ENCODE assay signal across 18 cellular contexts in the genomic region with DNA sequence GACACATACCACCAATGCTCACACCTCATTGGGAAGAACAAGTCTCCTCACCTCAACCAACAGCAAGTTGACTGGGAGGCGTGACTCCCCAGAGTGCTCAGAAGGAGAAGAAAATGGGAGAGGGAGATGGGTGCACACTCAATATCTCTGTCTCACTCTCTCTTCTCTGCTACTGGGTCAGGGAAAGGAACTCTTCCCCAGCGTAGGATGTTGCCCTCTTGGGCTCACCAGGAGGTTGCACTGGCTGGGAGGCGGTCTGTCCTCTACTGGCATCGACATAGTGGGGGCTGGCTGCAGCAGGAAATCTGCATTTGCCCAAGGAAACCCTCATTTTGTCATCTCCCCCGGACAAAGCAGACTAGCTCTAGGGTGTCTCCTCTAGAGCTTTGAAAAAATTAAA.
DNase-seq lines count a peak whose midpoint lies in the region; ATAC-seq, FAIRE-seq and TF ChIP-seq lines count a peak whose summit lies in the region.
"Had no signal": no experiment of that assay in that cellular context is flagged by ENCODE, and none has a peak within 500 bp of the region (broad histone marks: within the 10 kb centered on the region; RNA-seq: fewer than 3 reads in every experiment).

No MANE protein-coding gene starts in this region.

- DNase-seq in SK-N-SH (peak; percentile 7), islet precursor cell (peak; percentile 14), PC-9 (no peak), pancreas (no peak)
- peak; percentile 8 for DNase-seq in stimulated activated CD8-positive, alpha-beta memory T cell treated with anti-CD3 and anti-CD28 coated beads, Interleukin-4, amount 100 ng/mL, for 48 hours
- DNase-seq: activated CD4-positive, alpha-beta T cell treated with anti-CD3 and anti-CD28 coated beads, Interleukin-2, amount 10 ng/mL, durations not matched to agents 7 days and 5 days; AML-193; CD8-positive, alpha-beta memory T cell; cerebellar nuclear complex; effector CD8-positive, alpha-beta T cell; heart right ventricle; right cardiac atrium; WERI-Rb-1 had no signal

- POLR2A ChIA-PET in SK-N-SH (lab: Yijun Ruan, JAX): no interaction called here
- POLR2A ChIA-PET in PC-9 (lab: Charles Lee; ENCODE audit: unreplicated experiment): no interaction called here

- TF ChIP-seq CTCF in SK-N-SH (IDR thresholded peaks at IDR 0.05) (no peak), Loucy (conservative IDR thresholded peaks at IDR 0.05; ENCODE audit: low read length) (no peak), PC-9 (conservative IDR thresholded peaks at IDR 0.05) (no peak), pancreas (IDR thresholded peaks at IDR 0.05) (no peak)

- H3F3A ChIP-seq in SK-N-SH (replicated peaks; ENCODE audit: insufficient read depth): no peaks in the 10 kb centered on the region
- 0 out of 2 replicates have a peak, but pooled peaks cover 7% of the 10 kb centered on the region for H3F3A ChIP-seq in Loucy (ENCODE audit: low read depth)
- no peaks in the 10 kb centered on the region for H3F3A ChIP-seq in PC-9 (ENCODE audit: insufficient read depth, low read depth)

- ATAC-seq in SK-N-SH treated with all-trans-retinoic acid at 6 μM for 48 hours: no peak
- no peak for ATAC-seq in pancreas
- ATAC-seq in HG03025 (IDR thresholded peaks at IDR 0.05; ENCODE audit: low FRiP score, unreplicated experiment): no peak
- ATAC-seq: right cardiac atrium had no signal

- H3K4me2 ChIP-seq in SK-N-SH (no peak overlapping the region), Loucy (ENCODE audit: low read depth, low read length, poor library complexity, severe bottlenecking) (peak overlapping the region; percentile 75), PC-9 (no peak overlapping the region)

- no peak overlapping the region for H2AFZ ChIP-seq in SK-N-SH (ENCODE audit: low read depth)
- H2AFZ ChIP-seq in Loucy (ENCODE audit: low read length): peak overlapping the region; percentile 72
- no peak overlapping the region for H2AFZ ChIP-seq in PC-9

- H3K9me3 ChIP-seq in SK-N-SH: 0 out of 2 replicates have a peak, but pooled peaks cover 3% of the 10 kb centered on the region
- peaks cover under 1% of the 10 kb centered on the region; the same call in 1 of the 2 replicates for H3K9me3 ChIP-seq in Loucy (ENCODE audit: insufficient read depth, low read depth, low read length)
- H3K9me3 ChIP-seq in PC-9 (ENCODE audit: insufficient read depth, low read depth): no peaks in the 10 kb centered on the region
- H3K9me3 ChIP-seq in pancreas: no peaks in the 10 kb centered on the region
- H3K9me3 ChIP-seq: heart right ventricle had no signal

- H3K4me3 ChIP-seq in SK-N-SH (ENCODE audit: low read depth in 2 of 2, low read length in 1 of 2) (no peak overlapping the region), Loucy (ENCODE audit: low read length, poor library complexity, severe bottlenecking) (peak overlapping the region; percentile 71), PC-9 (no peak overlapping the region), pancreas (no peak overlapping the region)
- H3K4me3 ChIP-seq: heart right ventricle had no signal

- peaks cover 0 to 23% of the 10 kb centered on the region in 2 experiments; a peak in 1 of 4 replicates for H3K4me1 ChIP-seq in SK-N-SH (ENCODE audit: control insufficient read depth in 1 of 2, insufficient read depth in 2 of 2, low read depth in 1 of 2, low read length in 1 of 2)
- peaks cover 48% of the 10 kb centered on the region for H3K4me1 ChIP-seq in Loucy (ENCODE audit: insufficient read depth, low read length, poor library complexity, severe bottlenecking)
- no peaks in the 10 kb centered on the region for H3K4me1 ChIP-seq in PC-9 (replicated peaks; ENCODE audit: insufficient read depth)
- H3K4me1 ChIP-seq in pancreas: no peaks in the 10 kb centered on the region
- H3K4me1 ChIP-seq: foreskin keratinocyte had no signal

- no peak for FAIRE-seq in pancreas (lab: Jason Lieb, UNC)
- FAIRE-seq: G401.6 had no signal

- H3K27me3 ChIP-seq in SK-N-SH (ENCODE audit: insufficient read depth) (no peaks in the 10 kb centered on the region; the same call in 1 of the 2 replicates), Loucy (ENCODE audit: insufficient read depth, low read length, poor library complexity, severe bottlenecking) (no peaks in the 10 kb centered on the region), PC-9 (ENCODE audit: insufficient read depth, low read depth) (peaks cover 95% of the 10 kb centered on the region), pancreas (no peaks in the 10 kb centered on the region)

- no peak for TF ChIP-seq RAD21 in SK-N-SH (IDR thresholded peaks at IDR 0.05; ENCODE audit: low read length)

- H4K20me1 ChIP-seq in SK-N-SH (ENCODE audit: insufficient read depth) (no peaks in the 10 kb centered on the region), Loucy (ENCODE audit: insufficient read depth, low read length, poor library complexity, severe bottlenecking) (no peaks in the 10 kb centered on the region), PC-9 (ENCODE audit: insufficient read depth) (no peaks in the 10 kb centered on the region)

- 58% methylated on average over 5 of the region's 5 CpGs for WGBS in SK-N-SH (ENCODE audit: low lambda C conversion rate)
- 60 to 62% methylated on average over 5 of the region's 5 CpGs for WGBS in pancreas, 2 donors

- BruUV-seq in PC-9 (replicated peaks; lab: Mats Ljungman, UMichigan): no TSS peak

- intact Hi-C loops in PC-9 (cut with micrococcal nuclease; ENCODE audit: unreplicated experiment) (no loop called here), pancreas (cut with DNase I) (no loop called here)

- H3K9ac ChIP-seq in SK-N-SH (no peak overlapping the region), Loucy (ENCODE audit: low read depth, low read length, poor library complexity, severe bottlenecking) (peak overlapping the region; percentile 73)

- H3K9me2 ChIP-seq in SK-N-SH (no peaks in the 10 kb centered on the region), Loucy (replicated peaks; ENCODE audit: low read depth, low read length) (no peaks in the 10 kb centered on the region), PC-9 (ENCODE audit: insufficient read depth) (no peaks in the 10 kb centered on the region)

- H3K79me2 ChIP-seq in SK-N-SH (ENCODE audit: insufficient read depth) (no peaks in the 10 kb centered on the region), Loucy (ENCODE audit: insufficient read depth, low read length) (no peaks in the 10 kb centered on the region), PC-9 (ENCODE audit: low read depth) (no peaks in the 10 kb centered on the region)

- H3K36me3 ChIP-seq in SK-N-SH (replicated peaks in 1 of 2; ENCODE audit: control insufficient read depth in 1 of 2, insufficient read depth in 2 of 2, low read length in 1 of 2) (no peaks in the 10 kb centered on the region), Loucy (ENCODE audit: insufficient read depth, low read length) (no peaks in the 10 kb centered on the region), PC-9 (ENCODE audit: low read depth) (no peaks in the 10 kb centered on the region), pancreas (no peaks in the 10 kb centered on the region)
- H3K36me3 ChIP-seq: heart right ventricle, WERI-Rb-1 had no signal

- H3K27ac ChIP-seq in SK-N-SH (ENCODE audit: low read depth in 2 of 2, low read length in 1 of 2) (no peak overlapping the region), PC-9 (no peak overlapping the region), pancreas (no peak overlapping the region)
- H3K27ac ChIP-seq: foreskin keratinocyte, heart right ventricle, WERI-Rb-1 had no signal

- no peak for TF ChIP-seq EP300 in SK-N-SH (IDR thresholded peaks at IDR 0.05; ENCODE audit: borderline replicate concordance in 1 of 2, low read depth in 1 of 2, low read length in 1 of 2)

- CTCF ChIA-PET in SK-N-SH (lab: Yijun Ruan, JAX) (interaction anchor here (1.3 kb wide), 1 partner anchor 82 kb away, joined by 3 read pairs; no protein-coding TSS in a partner anchor), PC-9 (lab: Charles Lee) (interaction anchor here (0.6 kb wide), 1 partner anchor 557 kb away, joined by 4 read pairs; no protein-coding TSS in a partner anchor)

TF ChIP-seq in SK-N-SH, 30 proteins besides CTCF, POLR2A, EP300 and RAD21:
- TF ChIP-seq TCF12 (IDR thresholded peaks at IDR 0.05): no peak
- TF ChIP-seq EZH2phosphoT487 (IDR thresholded peaks at IDR 0.05; ENCODE audit: borderline replicate concordance, low read depth): no peak
- TF ChIP-seq GATA2 (CRISPR knock-in tag; IDR thresholded peaks at IDR 0.05): no peak
- TF ChIP-seq, protein P1, sequence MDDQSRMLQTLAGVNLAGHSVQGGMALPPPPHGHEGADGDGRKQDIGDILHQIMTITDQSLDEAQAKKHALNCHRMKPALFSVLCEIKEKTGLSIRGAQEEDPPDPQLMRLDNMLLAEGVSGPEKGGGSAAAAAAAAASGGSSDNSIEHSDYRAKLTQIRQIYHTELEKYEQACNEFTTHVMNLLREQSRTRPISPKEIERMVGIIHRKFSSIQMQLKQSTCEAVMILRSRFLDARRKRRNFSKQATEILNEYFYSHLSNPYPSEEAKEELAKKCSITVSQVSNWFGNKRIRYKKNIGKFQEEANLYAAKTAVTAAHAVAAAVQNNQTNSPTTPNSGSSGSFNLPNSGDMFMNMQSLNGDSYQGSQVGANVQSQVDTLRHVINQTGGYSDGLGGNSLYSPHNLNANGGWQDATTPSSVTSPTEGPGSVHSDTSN (IDR thresholded peaks at IDR 0.05): no peak

TF ChIP-seq in SK-N-SH treated with all-trans-retinoic acid at 6 μM for 48 hours, 23 proteins besides CTCF, POLR2A, EP300 and RAD21:
- TF ChIP-seq SNAI2 (CRISPR knock-in tag; IDR thresholded peaks at IDR 0.05): no peak
- TF ChIP-seq ZFP30 (CRISPR knock-in tag; IDR thresholded peaks at IDR 0.05): no peak
- no peak for TF ChIP-seq ZNF70 (CRISPR knock-in tag; IDR thresholded peaks at IDR 0.05)
- no peak for TF ChIP-seq PPARA (CRISPR knock-in tag; IDR thresholded peaks at IDR 0.05; ENCODE audit: borderline replicate concordance)
- no peak for TF ChIP-seq ESRRG (CRISPR knock-in tag; IDR thresholded peaks at IDR 0.05)
- no peak for TF ChIP-seq ZFP3 (CRISPR knock-in tag; IDR thresholded peaks at IDR 0.05)
- TF ChIP-seq ZNF565 (CRISPR knock-in tag; conservative IDR thresholded peaks at IDR 0.05; ENCODE audit: low read depth): no peak
- TF ChIP-seq, protein P2, sequence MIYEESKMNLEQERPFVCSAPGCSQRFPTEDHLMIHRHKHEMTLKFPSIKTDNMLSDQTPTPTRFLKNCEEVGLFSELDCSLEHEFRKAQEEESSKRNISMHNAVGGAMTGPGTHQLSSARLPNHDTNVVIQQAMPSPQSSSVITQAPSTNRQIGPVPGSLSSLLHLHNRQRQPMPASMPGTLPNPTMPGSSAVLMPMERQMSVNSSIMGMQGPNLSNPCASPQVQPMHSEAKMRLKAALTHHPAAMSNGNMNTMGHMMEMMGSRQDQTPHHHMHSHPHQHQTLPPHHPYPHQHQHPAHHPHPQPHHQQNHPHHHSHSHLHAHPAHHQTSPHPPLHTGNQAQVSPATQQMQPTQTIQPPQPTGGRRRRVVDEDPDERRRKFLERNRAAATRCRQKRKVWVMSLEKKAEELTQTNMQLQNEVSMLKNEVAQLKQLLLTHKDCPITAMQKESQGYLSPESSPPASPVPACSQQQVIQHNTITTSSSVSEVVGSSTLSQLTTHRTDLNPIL (CRISPR knock-in tag; IDR thresholded peaks at IDR 0.05; ENCODE audit: low read depth): no peak

Comparison
In these comparisons a context has a peak if more than half of its experiments do, and no peak if none do; other contexts are left out.
1. DNase-seq: peak in SK-N-SH (single experiment), islet precursor cell (single experiment) and stimulated activated CD8-positive, alpha-beta memory T cell treated with anti-CD3 and anti-CD28 coated beads, Interleukin-4, amount 100 ng/mL, for 48 hours (single experiment); none in PC-9 (0 of 2) and pancreas (0 of 6).